ENCODE assay signal across 2 cellular contexts in genomic region chr15:61172325-61172724, GRCh38.
TF ChIP-seq lines count a peak whose summit lies in the region.

No MANE protein-coding gene starts in this region.

TF ChIP-seq in GM23338, 12 proteins besides CTCF, POLR2A, EP300 and RAD21 (continued from another document):
- TF ChIP-seq ZNF462 (CRISPR knock-in tag; IDR thresholded peaks at IDR 0.05) = no peak
- TF ChIP-seq ZNF331 (CRISPR knock-in tag; IDR thresholded peaks at IDR 0.05; ENCODE audit: low read depth) = no peak
- TF ChIP-seq ETS1 (IDR thresholded peaks at IDR 0.05) = no peak

TF ChIP-seq in WTC11, 78 proteins besides CTCF, POLR2A, EP300 and RAD21:
- TF ChIP-seq FOXP4 (CRISPR knock-in tag; IDR thresholded peaks at IDR 0.05) (no peak), TCF7 (CRISPR knock-in tag; IDR thresholded peaks at IDR 0.05; ENCODE audit: low read depth) (no peak), ATF1 (CRISPR knock-in tag; IDR thresholded peaks at IDR 0.05) (no peak), FOXK1 (CRISPR knock-in tag; IDR thresholded peaks at IDR 0.05) (no peak), EMX1 (CRISPR knock-in tag; IDR thresholded peaks at IDR 0.05) (no peak), ZNF232 (CRISPR knock-in tag; IDR thresholded peaks at IDR 0.05) (no peak), NR2C2 (CRISPR knock-in tag; IDR thresholded peaks at IDR 0.05) (no peak), GABPB1 (CRISPR knock-in tag; IDR thresholded peaks at IDR 0.05) (no peak), NFE2L1 (CRISPR knock-in tag; IDR thresholded peaks at IDR 0.05) (no peak), MYBL2 (CRISPR knock-in tag; IDR thresholded peaks at IDR 0.05) (no peak)
- TF ChIP-seq, protein P1, sequence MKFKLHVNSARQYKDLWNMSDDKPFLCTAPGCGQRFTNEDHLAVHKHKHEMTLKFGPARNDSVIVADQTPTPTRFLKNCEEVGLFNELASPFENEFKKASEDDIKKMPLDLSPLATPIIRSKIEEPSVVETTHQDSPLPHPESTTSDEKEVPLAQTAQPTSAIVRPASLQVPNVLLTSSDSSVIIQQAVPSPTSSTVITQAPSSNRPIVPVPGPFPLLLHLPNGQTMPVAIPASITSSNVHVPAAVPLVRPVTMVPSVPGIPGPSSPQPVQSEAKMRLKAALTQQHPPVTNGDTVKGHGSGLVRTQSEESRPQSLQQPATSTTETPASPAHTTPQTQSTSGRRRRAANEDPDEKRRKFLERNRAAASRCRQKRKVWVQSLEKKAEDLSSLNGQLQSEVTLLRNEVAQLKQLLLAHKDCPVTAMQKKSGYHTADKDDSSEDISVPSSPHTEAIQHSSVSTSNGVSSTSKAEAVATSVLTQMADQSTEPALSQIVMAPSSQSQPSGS (CRISPR knock-in tag; IDR thresholded peaks at IDR 0.05; ENCODE audit: borderline replicate concordance, low read depth) = no peak
